23 cellular contexts compared by ENCODE assay signal in genomic region chr5:160259341-160259740, GRCh38. TPM values are rescaled to one million over a fixed set of nuclear protein-coding genes. Genes with fewer than 3 reads are reported as not detected.
"Had no signal": no experiment of that assay in that cellular context is flagged by ENCODE, and none has a peak within 500 bp of the region (broad histone marks: within the 10 kb centered on the region; RNA-seq: fewer than 3 reads in every experiment).

No MANE protein-coding gene starts in this region.

- H3K36me3 ChIP-seq: uterus had no signal

- DNase-seq: effector memory CD4-positive, alpha-beta T cell; kidney; left cardiac atrium; left ventricle myocardium inferior; mesenchymal stem cell; midbrain; small intestine; stimulated activated CD4-positive, alpha-beta T cell treated with anti-CD3 and anti-CD28 coated beads, Interleukin-2, amount 100 ng/mL, for 48 hours; stimulated activated CD8-positive, alpha-beta memory T cell treated with anti-CD3 and anti-CD28 coated beads, Interleukin-4, amount 100 ng/mL, for 48 hours; uterus had no signal

- H3K9me3 ChIP-seq: esophagus muscularis mucosa, gastroesophageal sphincter, left ventricle myocardium inferior, tibial nerve, uterus had no signal

- H3K4me1 ChIP-seq: gastroesophageal sphincter, parathyroid adenoma, uterus had no signal

- H3K4me3 ChIP-seq: esophagus muscularis mucosa, gastroesophageal sphincter, left ventricle myocardium inferior, lung, tibial nerve, uterus had no signal

- H3K79me2 ChIP-seq: parathyroid adenoma had no signal

- H3K36me3 Mint-ChIP-seq: natural killer cell treated with Interleukin-12 subunit alpha and Interleukin-12 subunit beta and Interleukin-15 and Interleukin-18, amount 100 ng/mL, for 72 hours; stimulated activated effector memory CD8-positive, alpha-beta T cell treated with anti-CD3 and anti-CD28 coated beads, Interleukin-12 subunit alpha, Interleukin-12 subunit beta, amount 100 ng/mL, for 72 hours had no signal

- H3K27me3 Mint-ChIP-seq: natural killer cell treated with Interleukin-12 subunit alpha and Interleukin-12 subunit beta and Interleukin-15 and Interleukin-18, amount 100 ng/mL, for 72 hours had no signal

- ATAC-seq: gastroesophageal sphincter; left cardiac atrium; natural killer cell treated with Interleukin-12 subunit alpha and Interleukin-12 subunit beta and Interleukin-15 and Interleukin-18, amount 100 ng/mL, for 72 hours; stimulated activated effector memory CD8-positive, alpha-beta T cell treated with anti-CD3 and anti-CD28 coated beads, Interleukin-12 subunit alpha, Interleukin-12 subunit beta, amount 100 ng/mL, for 72 hours had no signal

- H3K27me3 ChIP-seq: esophagus muscularis mucosa, gastroesophageal sphincter, tibial nerve, uterus had no signal

- H3K27ac ChIP-seq: epithelial cell of prostate, esophagus muscularis mucosa, gastroesophageal sphincter, left ventricle myocardium inferior, parathyroid adenoma, tibial nerve, uterus had no signal

- H3K27ac Mint-ChIP-seq: natural killer cell treated with Interleukin-12 subunit alpha and Interleukin-12 subunit beta and Interleukin-15 and Interleukin-18, amount 100 ng/mL, for 72 hours; stimulated activated effector memory CD8-positive, alpha-beta T cell treated with anti-CD3 and anti-CD28 coated beads, Interleukin-12 subunit alpha, Interleukin-12 subunit beta, amount 100 ng/mL, for 72 hours; stimulated activated naive CD8-positive, alpha-beta T cell treated with anti-CD3 and anti-CD28 coated beads, Interleukin-15, Interleukin-2, amounts not matched to agents 100 ng/mL and 50 ng/mL, for 24 hours had no signal

- H3K9me3 Mint-ChIP-seq: central memory CD8-positive, alpha-beta T cell; natural killer cell treated with Interleukin-12 subunit alpha and Interleukin-12 subunit beta and Interleukin-15 and Interleukin-18, amount 100 ng/mL, for 72 hours; stimulated activated effector memory CD8-positive, alpha-beta T cell treated with anti-CD3 and anti-CD28 coated beads, Interleukin-12 subunit alpha, Interleukin-12 subunit beta, amount 100 ng/mL, for 72 hours; stimulated activated naive CD8-positive, alpha-beta T cell treated with anti-CD3 and anti-CD28 coated beads, Interleukin-15, Interleukin-2, amounts not matched to agents 100 ng/mL and 50 ng/mL, for 24 hours had no signal

- H2AFZ ChIP-seq: parathyroid adenoma had no signal

- H3K4me1 Mint-ChIP-seq: central memory CD8-positive, alpha-beta T cell; stimulated activated effector memory CD8-positive, alpha-beta T cell treated with anti-CD3 and anti-CD28 coated beads, Interleukin-12 subunit alpha, Interleukin-12 subunit beta, amount 100 ng/mL, for 72 hours had no signal

- H3K4me3 Mint-ChIP-seq: central memory CD8-positive, alpha-beta T cell; natural killer cell treated with Interleukin-12 subunit alpha and Interleukin-12 subunit beta and Interleukin-15 and Interleukin-18, amount 100 ng/mL, for 72 hours; stimulated activated effector memory CD8-positive, alpha-beta T cell treated with anti-CD3 and anti-CD28 coated beads, Interleukin-12 subunit alpha, Interleukin-12 subunit beta, amount 100 ng/mL, for 72 hours; stimulated activated naive CD8-positive, alpha-beta T cell treated with anti-CD3 and anti-CD28 coated beads, Interleukin-15, Interleukin-2, amounts not matched to agents 100 ng/mL and 50 ng/mL, for 24 hours had no signal

- H3K9ac ChIP-seq: parathyroid adenoma had no signal

RNA-seq across cellular contexts. Expression of gene FABP6, which starts 30.0 kb away (rescaled TPM):
- total RNA-seq: esophagus muscularis mucosa; fibroblast of villous mesenchyme; gastroesophageal sphincter; kidney; natural killer cell treated with Interleukin-12 subunit alpha and Interleukin-12 subunit beta and Interleukin-15 and Interleukin-18, amount 100 ng/mL, for 72 hours; omental fat pad; pulmonary artery endothelial cell; tibial nerve had no signal
